27 cellular contexts compared by ENCODE assay signal in the genomic region with DNA sequence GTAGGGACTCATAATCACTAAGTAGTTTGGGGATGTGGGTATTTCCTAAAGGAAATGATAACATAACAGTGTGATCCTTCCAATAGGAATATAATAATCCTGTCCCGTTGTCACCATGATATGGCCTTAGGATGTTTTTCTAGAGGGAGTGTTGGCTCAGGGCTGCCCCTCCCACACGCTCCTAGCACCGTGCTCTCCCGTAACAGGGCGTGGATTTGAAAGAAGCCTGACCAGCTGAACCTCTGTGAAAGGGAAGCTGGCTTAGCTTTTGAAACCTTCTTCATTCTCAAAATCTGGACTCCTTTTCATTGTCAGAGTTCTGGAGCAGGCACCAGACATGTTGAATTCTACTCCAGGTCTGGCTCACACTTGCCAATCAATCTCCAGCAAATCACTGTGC.
DNase-seq lines count a peak whose midpoint lies in the region; ATAC-seq and TF ChIP-seq lines count a peak whose summit lies in the region.
"Had no signal": no experiment of that assay in that cellular context is flagged by ENCODE, and none has a peak within 500 bp of the region (broad histone marks: within the 10 kb centered on the region; RNA-seq: fewer than 3 reads in every experiment).

No MANE protein-coding gene starts in this region.

- no peaks in the 10 kb centered on the region for H3K36me3 Mint-ChIP-seq in type B pancreatic cell
- H3K36me3 Mint-ChIP-seq: activated CD8-positive, alpha-beta memory T cell treated with anti-CD3 and anti-CD28 coated beads, Interleukin-2, amount 10 ng/mL, durations not matched to agents 7 days and 5 days had no signal

- TF ChIP-seq CTCF in breast epithelium (IDR thresholded peaks at IDR 0.05) (no peak), osteoblast (IDR thresholded peaks at IDR 0.05; ENCODE audit: extremely low read depth, low read depth, low read length) (no peak), type B pancreatic cell (conservative IDR thresholded peaks at IDR 0.05) (no peak)

- no peak overlapping the region for H3K4me3 ChIP-seq in breast epithelium
- no peak overlapping the region for H3K4me3 ChIP-seq in osteoblast (ENCODE audit: insufficient read depth, low read length)
- H3K4me3 ChIP-seq: BLaER1, heart right ventricle, lower lobe of right lung, spleen, tibial nerve had no signal

- no peak overlapping the region for H2AFZ ChIP-seq in osteoblast (ENCODE audit: low read length)
- H2AFZ ChIP-seq: parathyroid adenoma had no signal

- H3K27me3 ChIP-seq in breast epithelium (no peaks in the 10 kb centered on the region), osteoblast (ENCODE audit: insufficient read depth, low read length) (no peaks in the 10 kb centered on the region)
- H3K27me3 ChIP-seq: BLaER1, foreskin keratinocyte, heart right ventricle, spleen, tibial nerve had no signal

- peaks cover 30% of the 10 kb centered on the region for H3K4me1 Mint-ChIP-seq in type B pancreatic cell (ENCODE audit: unreplicated experiment)
- H3K4me1 Mint-ChIP-seq: activated B cell treated with CpG ODN at 0.5 μM for 24 hours; activated CD8-positive, alpha-beta memory T cell treated with anti-CD3 and anti-CD28 coated beads, Interleukin-2, amount 10 ng/mL, durations not matched to agents 7 days and 5 days; activated naive CD8-positive, alpha-beta T cell treated with anti-CD3 and anti-CD28 coated beads, Interleukin-2, amount 50 U/mL, for 24 hours had no signal

- no peaks in the 10 kb centered on the region for H4K20me1 ChIP-seq in osteoblast (ENCODE audit: insufficient read depth, low read length)
- H4K20me1 ChIP-seq: BLaER1 had no signal

- intact Hi-C loops in breast epithelium (cut with DNase I; ENCODE audit: low total_unique reads) = no loop called here

- no peaks in the 10 kb centered on the region for H3K9me3 ChIP-seq in breast epithelium
- H3K9me3 ChIP-seq in osteoblast (ENCODE audit: low read depth, low read length) = no peaks in the 10 kb centered on the region
- H3K9me3 ChIP-seq: BLaER1, heart right ventricle, lower lobe of right lung, spleen, tibial nerve had no signal

- peak overlapping the region; percentile 79 for H3K4me3 Mint-ChIP-seq in type B pancreatic cell
- H3K4me3 Mint-ChIP-seq: activated B cell treated with CpG ODN at 0.5 μM for 24 hours; activated CD8-positive, alpha-beta memory T cell treated with anti-CD3 and anti-CD28 coated beads, Interleukin-2, amount 10 ng/mL, durations not matched to agents 7 days and 5 days; activated naive CD8-positive, alpha-beta T cell treated with anti-CD3 and anti-CD28 coated beads, Interleukin-2, amount 50 U/mL, for 24 hours; H9; nephron; T-helper 1 cell treated with Interleukin-12 subunit alpha and Interleukin-12 subunit beta and Interleukin-4 antibody, amounts not matched to agents 30 μg/mL and 1 μg/mL, for 36 hours had no signal

- H3K4me1 ChIP-seq in breast epithelium (peaks cover 4 to 8% of the 10 kb centered on the region in 2 donors), osteoblast (ENCODE audit: insufficient read depth, low read length) (peaks cover 27% of the 10 kb centered on the region)
- H3K4me1 ChIP-seq: parathyroid adenoma, spleen had no signal

- no peak overlapping the region for H3K4me2 ChIP-seq in osteoblast (ENCODE audit: insufficient read depth, low read length)
- H3K4me2 ChIP-seq: BLaER1, KMS-11 had no signal

- peak overlapping the region; percentile 96 for H3K27ac Mint-ChIP-seq in type B pancreatic cell
- H3K27ac Mint-ChIP-seq: activated B cell treated with CpG ODN at 0.5 μM for 24 hours; activated CD8-positive, alpha-beta memory T cell treated with anti-CD3 and anti-CD28 coated beads, Interleukin-2, amount 10 ng/mL, durations not matched to agents 7 days and 5 days; activated naive CD8-positive, alpha-beta T cell treated with anti-CD3 and anti-CD28 coated beads, Interleukin-2, amount 50 U/mL, for 24 hours; nephron; T-helper 1 cell treated with Interleukin-12 subunit alpha and Interleukin-12 subunit beta and Interleukin-4 antibody, amounts not matched to agents 30 μg/mL and 1 μg/mL, for 36 hours had no signal

- no peaks in the 10 kb centered on the region for H3K9me3 Mint-ChIP-seq in type B pancreatic cell
- H3K9me3 Mint-ChIP-seq: activated B cell treated with CpG ODN at 0.5 μM for 24 hours; activated naive CD8-positive, alpha-beta T cell treated with anti-CD3 and anti-CD28 coated beads, Interleukin-2, amount 50 U/mL, for 24 hours; H9; nephron; T-helper 1 cell treated with Interleukin-12 subunit alpha and Interleukin-12 subunit beta and Interleukin-4 antibody, amounts not matched to agents 30 μg/mL and 1 μg/mL, for 36 hours had no signal

- no peak for ATAC-seq in GM21515 (IDR thresholded peaks at IDR 0.05; ENCODE audit: unreplicated experiment)
- ATAC-seq: activated CD8-positive, alpha-beta memory T cell treated with anti-CD3 and anti-CD28 coated beads, Interleukin-2, amount 10 ng/mL, durations not matched to agents 7 days and 5 days; activated naive CD8-positive, alpha-beta T cell treated with anti-CD3 and anti-CD28 coated beads, Interleukin-2, amount 50 U/mL, for 24 hours; foreskin keratinocyte; lower lobe of right lung had no signal

- H3K36me3 ChIP-seq in breast epithelium = no peaks in the 10 kb centered on the region
- no peaks in the 10 kb centered on the region for H3K36me3 ChIP-seq in osteoblast (ENCODE audit: insufficient read depth, low read length)
- H3K36me3 ChIP-seq: BLaER1, heart right ventricle, lower lobe of right lung, spleen, tibial nerve had no signal

- no peak for DNase-seq in breast epithelium (ENCODE audit: low spot score in 2 of 2)
- no peak for DNase-seq in epithelial cell of prostate (ENCODE audit: low read depth, low spot score)
- no peak for DNase-seq in osteoblast (ENCODE audit: insufficient read length, low spot score, missing footprints)
- no peak for DNase-seq in type B pancreatic cell (ENCODE audit: extremely low spot score, unreplicated experiment)
- no peak for DNase-seq in NCI-H1048 (lab: John Stamatoyannopoulos, UW)
- no peak for DNase-seq in activated naive CD4-positive, alpha-beta T cell treated with anti-CD3 and anti-CD28 coated beads, Interleukin-2, amount 50 U/mL, for 16 hours
- DNase-seq: activated B cell treated with CpG ODN at 0.5 μM for 24 hours; activated CD8-positive, alpha-beta memory T cell treated with anti-CD3 and anti-CD28 coated beads, Interleukin-2, amount 10 ng/mL, durations not matched to agents 7 days and 5 days; activated naive CD8-positive, alpha-beta T cell treated with anti-CD3 and anti-CD28 coated beads, Interleukin-2, amount 50 U/mL, for 24 hours; activated T-cell treated with anti-CD3 and anti-CD28 coated beads, Interleukin-2, amount 50 U/mL, for 48 hours; erythroblast; foreskin keratinocyte; H9; heart right ventricle; lower lobe of right lung; NCI-H1417; NCI-H345; Right ventricle myocardium superior; spleen; stimulated activated CD8-positive, alpha-beta memory T cell treated with anti-CD3 and anti-CD28 coated beads, Interleukin-4, amount 100 ng/mL, for 48 hours had no signal

- no peaks in the 10 kb centered on the region for H3K27me3 Mint-ChIP-seq in type B pancreatic cell

- no peaks in the 10 kb centered on the region for H3K79me2 ChIP-seq in osteoblast (ENCODE audit: insufficient read depth, low read length)
- H3K79me2 ChIP-seq: parathyroid adenoma had no signal

- no peak for TF ChIP-seq POLR2A in breast epithelium (IDR thresholded peaks at IDR 0.05)

- H3K27ac ChIP-seq in breast epithelium = peak overlapping the region; percentile 53 to 75
- peak overlapping the region; percentile 51 for H3K27ac ChIP-seq in epithelial cell of prostate
- peak overlapping the region; percentile 75 for H3K27ac ChIP-seq in osteoblast (ENCODE audit: low read depth, low read length)
- H3K27ac ChIP-seq: BLaER1, foreskin keratinocyte, KMS-11, lower lobe of right lung, parathyroid adenoma, spleen had no signal
